In the genomic region with DNA sequence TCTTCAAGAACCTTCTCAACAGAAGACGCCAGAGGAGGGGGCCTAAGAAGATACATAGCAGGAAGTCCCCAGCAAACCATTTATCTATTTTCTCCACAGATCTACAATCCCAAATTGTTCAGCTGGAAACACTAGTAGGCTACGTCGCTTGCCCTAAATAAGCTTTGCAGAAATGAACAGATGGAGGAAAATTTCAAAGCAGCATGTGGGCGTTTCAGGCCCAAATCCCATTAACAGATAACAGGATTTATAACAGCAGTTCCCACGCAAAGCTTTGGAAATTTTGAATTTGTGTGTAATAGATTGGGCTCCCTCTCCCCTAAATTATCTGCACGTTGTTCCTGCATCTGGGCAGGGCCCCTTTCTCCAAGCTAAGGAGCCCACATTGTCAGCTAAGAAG, we compare ENCODE assay signal across 18 cellular contexts.
DNase-seq lines count a peak whose midpoint lies in the region; ATAC-seq and TF ChIP-seq lines count a peak whose summit lies in the region.
"Had no signal": no experiment of that assay in that cellular context is flagged by ENCODE, and none has a peak within 500 bp of the region (broad histone marks: within the 10 kb centered on the region; RNA-seq: fewer than 3 reads in every experiment).

No MANE protein-coding gene starts in this region.

- H3K9me3 Mint-ChIP-seq in activated T-helper 17 cell treated with anti-CD3 and anti-CD28 coated beads, Interleukin-2, amount 50 U/mL, for 72 hours = peaks cover 3% of the 10 kb centered on the region
- peaks cover 9% of the 10 kb centered on the region for H3K9me3 Mint-ChIP-seq in activated T-helper 2 cell treated with anti-CD3 and anti-CD28 coated beads, Interferon-gamma antibody, Interleukin-2, Interleukin-4, amounts not matched to agents 10 μg/mL and 5 μg/mL and 100 μg/mL, durations not matched to agents 14 hours and 24 hours and 36 hours

- no peak for TF ChIP-seq CTCF in A673 (conservative IDR thresholded peaks at IDR 0.05; ENCODE audit: low read depth, low read length)

- DNase-seq in A673 (ENCODE audit: low spot score) (peak; percentile 89), NCI-H2171 (lab: John Stamatoyannopoulos, UW) (peak; percentile 4), inferior parietal cortex (ENCODE audit: extremely low spot score) (peak; percentile 61), MV-4-11 (lab: John Stamatoyannopoulos, UW) (no peak)
- no peak for DNase-seq in activated T-helper 2 cell treated with anti-CD3 and anti-CD28 coated beads, Interferon-gamma antibody, Interleukin-2, Interleukin-4, amounts not matched to agents 10 μg/mL and 5 μg/mL and 100 μg/mL, durations not matched to agents 14 hours and 24 hours and 36 hours (ENCODE audit: low spot score)
- DNase-seq: 8988T, H7, Karpas-422, MM.1S, NCI-H1105 treated with DMSO at 0.1 percent for 48 hours, NCI-H2029, NCI-H748 treated with DMSO at 0.1 percent for 48 hours, SHP77 had no signal

- peak overlapping the region; percentile 86 for H3K27ac Mint-ChIP-seq in activated T-helper 17 cell treated with anti-CD3 and anti-CD28 coated beads, Interleukin-2, amount 50 U/mL, for 72 hours
- no peak overlapping the region for H3K27ac Mint-ChIP-seq in activated T-helper 2 cell treated with anti-CD3 and anti-CD28 coated beads, Interferon-gamma antibody, Interleukin-2, Interleukin-4, amounts not matched to agents 10 μg/mL and 5 μg/mL and 100 μg/mL, durations not matched to agents 14 hours and 24 hours and 36 hours

- peaks cover 15% of the 10 kb centered on the region for H3K4me1 ChIP-seq in A673 (ENCODE audit: insufficient read depth, low read length, poor library complexity, severe bottlenecking)

- H3K36me3 Mint-ChIP-seq in activated T-helper 17 cell treated with anti-CD3 and anti-CD28 coated beads, Interleukin-2, amount 50 U/mL, for 72 hours (ENCODE audit: low read depth) = peaks cover 10% of the 10 kb centered on the region
- H3K36me3 Mint-ChIP-seq in activated T-helper 2 cell treated with anti-CD3 and anti-CD28 coated beads, Interferon-gamma antibody, Interleukin-2, Interleukin-4, amounts not matched to agents 10 μg/mL and 5 μg/mL and 100 μg/mL, durations not matched to agents 14 hours and 24 hours and 36 hours (ENCODE audit: low read depth) = no peaks in the 10 kb centered on the region

- CTCF ChIA-PET in A673 (lab: Charles Lee) = no interaction called here

- peaks cover 9% of the 10 kb centered on the region for H3K27me3 Mint-ChIP-seq in activated T-helper 17 cell treated with anti-CD3 and anti-CD28 coated beads, Interleukin-2, amount 50 U/mL, for 72 hours
- peaks cover 34% of the 10 kb centered on the region for H3K27me3 Mint-ChIP-seq in activated T-helper 2 cell treated with anti-CD3 and anti-CD28 coated beads, Interferon-gamma antibody, Interleukin-2, Interleukin-4, amounts not matched to agents 10 μg/mL and 5 μg/mL and 100 μg/mL, durations not matched to agents 14 hours and 24 hours and 36 hours (ENCODE audit: low read depth)

- H3K4me3 Mint-ChIP-seq in activated T-helper 17 cell treated with anti-CD3 and anti-CD28 coated beads, Interleukin-2, amount 50 U/mL, for 72 hours = no peak overlapping the region
- H3K4me3 Mint-ChIP-seq in activated T-helper 2 cell treated with anti-CD3 and anti-CD28 coated beads, Interferon-gamma antibody, Interleukin-2, Interleukin-4, amounts not matched to agents 10 μg/mL and 5 μg/mL and 100 μg/mL, durations not matched to agents 14 hours and 24 hours and 36 hours (ENCODE audit: low read depth) = no peak overlapping the region

- intact Hi-C loops in A673 (cut with micrococcal nuclease; ENCODE audit: unreplicated experiment) = no loop called here
- intact Hi-C loops in activated T-helper 2 cell treated with anti-CD3 and anti-CD28 coated beads, Interferon-gamma antibody, Interleukin-2, Interleukin-4, amounts not matched to agents 10 μg/mL and 5 μg/mL and 100 μg/mL, durations not matched to agents 14 hours and 24 hours and 36 hours (cut with micrococcal nuclease) = no loop called here

- BruUV-seq in A673 (replicated peaks; lab: Mats Ljungman, UMichigan) = no TSS peak

- no peaks in the 10 kb centered on the region for H3K9me3 ChIP-seq in A673 (ENCODE audit: low read depth, low read length, poor library complexity, severe bottlenecking)

- H3K27ac ChIP-seq in A673 (ENCODE audit: low read depth, low read length, poor library complexity, severe bottlenecking) = no peak overlapping the region
- H3K27ac ChIP-seq: C4-2B had no signal

- peaks cover 15% of the 10 kb centered on the region for H3K27me3 ChIP-seq in A673 (replicated peaks; ENCODE audit: insufficient read depth, low read depth, low read length, poor library complexity)

- H3K36me3 ChIP-seq in A673 (ENCODE audit: insufficient read depth, low read length, poor library complexity, severe bottlenecking) = no peaks in the 10 kb centered on the region

- peaks cover 15% of the 10 kb centered on the region for H3K4me1 Mint-ChIP-seq in activated T-helper 17 cell treated with anti-CD3 and anti-CD28 coated beads, Interleukin-2, amount 50 U/mL, for 72 hours
- H3K4me1 Mint-ChIP-seq in activated T-helper 2 cell treated with anti-CD3 and anti-CD28 coated beads, Interferon-gamma antibody, Interleukin-2, Interleukin-4, amounts not matched to agents 10 μg/mL and 5 μg/mL and 100 μg/mL, durations not matched to agents 14 hours and 24 hours and 36 hours (ENCODE audit: low read depth) = peaks cover 17% of the 10 kb centered on the region

- POLR2A ChIA-PET in A673 (lab: Charles Lee; ENCODE audit: low non-redundant PET) = no interaction called here

- ATAC-seq in activated T-helper 17 cell treated with anti-CD3 and anti-CD28 coated beads, Interleukin-2, amount 50 U/mL, for 72 hours (replicated peaks) = no peak
- ATAC-seq in HG02938 (IDR thresholded peaks at IDR 0.05; ENCODE audit: unreplicated experiment) (no peak), HG03442 (IDR thresholded peaks at IDR 0.05; ENCODE audit: unreplicated experiment) (no peak)
- ATAC-seq: Panc1 had no signal

- H3K4me3 ChIP-seq in A673 (ENCODE audit: low read depth, low read length, poor library complexity, severe bottlenecking) = no peak overlapping the region

Comparison
In these comparisons a context has a peak if more than half of its experiments do, and no peak if none do; other contexts are left out.
1. DNase-seq: peak in A673 (single experiment), NCI-H2171 (single experiment) and inferior parietal cortex (single experiment); none in activated T-helper 2 cell treated with anti-CD3 and anti-CD28 coated beads, Interferon-gamma antibody, Interleukin-2, Interleukin-4, amounts not matched to agents 10 μg/mL and 5 μg/mL and 100 μg/mL, durations not matched to agents 14 hours and 24 hours and 36 hours (single experiment) and MV-4-11 (single experiment).